In genomic region chr1:18948048-18948912, GRCh38 we compare ENCODE assay signal across 8 cellular contexts. TPM values are rescaled to one million over a fixed set of nuclear protein-coding genes. Genes with fewer than 3 reads are reported as not detected.
A peak's percentile ranks its signal among the peaks of the same experiment; 100 is the strongest.
DNase-seq lines count a peak whose midpoint lies in the region; ATAC-seq and TF ChIP-seq lines count a peak whose summit lies in the region.

No MANE protein-coding gene starts in this region.

- H3K4me3 Mint-ChIP-seq in H9 = no peak overlapping the region
- no peak overlapping the region for H3K4me3 Mint-ChIP-seq in Calu3 (ENCODE audit: low read depth, unreplicated experiment)

- no peak for TF ChIP-seq POLR2A in esophagus muscularis mucosa (IDR thresholded peaks at IDR 0.05; ENCODE audit: low read depth)

- H3K4ac ChIP-seq in H9 (ENCODE audit: low read depth, low read length) = no peak overlapping the region

- H3K9ac ChIP-seq in H9 (ENCODE audit: extremely low read depth, insufficient read length, low read length) = no peak overlapping the region

- WGBS in H9 (ENCODE audit: extremely low coverage, insufficient read length, low lambda C conversion rate) = no CpG with 5 or more reads among the region's 15 CpGs
- 58% methylated on average over 11 of the region's 15 CpGs for WGBS in esophagus muscularis mucosa

- CTCF ChIA-PET in Calu3 (lab: Charles Lee) (no interaction called here), GM10248 (lab: Yijun Ruan, JAX) (interaction anchor here (1.3 to 4.8 kb wide), 3 partner anchors 22 to 40 kb away, joined by 3 to 34 read pairs (median 12); no protein-coding TSS in a partner anchor)

- H2BK15ac ChIP-seq in H9 (ENCODE audit: low read depth, low read length) = no peak overlapping the region

- peak overlapping the region; percentile 29 for H3K18ac ChIP-seq in H9 (ENCODE audit: insufficient read length, low read depth, low read length)

- H2AK5ac ChIP-seq in H9 (ENCODE audit: insufficient read length, low read length) = no peak overlapping the region

- no peak overlapping the region for H4K5ac ChIP-seq in H9 (ENCODE audit: insufficient read length, low read depth, low read length)

- no peak overlapping the region for H2BK20ac ChIP-seq in H9 (ENCODE audit: low read depth, low read length, poor library complexity, severe bottlenecking)

- H3K4me1 ChIP-seq in H9 (ENCODE audit: insufficient read depth, low read length) (peaks cover 8% of the 10 kb centered on the region; the same call in 1 of the 2 replicates), esophagus muscularis mucosa (peaks cover 71 to 100% (median 97%) of the 10 kb centered on the region in 4 donors)

- H3K14ac ChIP-seq in H9 (ENCODE audit: insufficient read depth, low read length) = no peak overlapping the region; the same call in 1 of the 2 replicates

- POLR2A ChIA-PET in GM10248 (lab: Yijun Ruan, JAX) = no interaction called here

- no peak overlapping the region for H4K91ac ChIP-seq in H9 (ENCODE audit: insufficient read length, low read depth, low read length)

- peaks cover 2% of the 10 kb centered on the region; the same call in 1 of the 2 replicates for H3K27me3 Mint-ChIP-seq in H9 (ENCODE audit: low read depth)
- no peaks in the 10 kb centered on the region for H3K27me3 Mint-ChIP-seq in Calu3 (ENCODE audit: unreplicated experiment)

- TF ChIP-seq EP300 in esophagus muscularis mucosa (IDR thresholded peaks at IDR 0.05) = no peak

- no peak for TF ChIP-seq CTCF in H9 (conservative IDR thresholded peaks at IDR 0.05)
- no peak for TF ChIP-seq CTCF in esophagus muscularis mucosa (IDR thresholded peaks at IDR 0.05)
- no peak for TF ChIP-seq CTCF in Calu3 (IDR thresholded peaks at IDR 0.05; ENCODE audit: unreplicated experiment)
- TF ChIP-seq CTCF in GM10248 (IDR thresholded peaks at IDR 0.05; ENCODE audit: control extremely low read depth, extremely low read depth, low read depth, missing control alignments) = no peak

- H2BK120ac ChIP-seq in H9 (ENCODE audit: low read depth, low read length, poor library complexity, severe bottlenecking) = no peak overlapping the region

- H4K8ac ChIP-seq in H9 (replicated peaks; ENCODE audit: insufficient read length, low read depth, low read length) = no peak overlapping the region

- H3K36me3 ChIP-seq in esophagus muscularis mucosa = no peaks in the 10 kb centered on the region

- H3K79me1 ChIP-seq in H9 (ENCODE audit: insufficient read depth, low read depth, low read length, poor library complexity, severe bottlenecking) = no peaks in the 10 kb centered on the region

- H3K36me3 Mint-ChIP-seq in H9 (ENCODE audit: insufficient read depth in 1 of 3, low read depth in 3 of 3) = no peaks in the 10 kb centered on the region; a peak in 1 of 7 replicates
- H3K36me3 Mint-ChIP-seq in Calu3 (ENCODE audit: insufficient read depth, unreplicated experiment) = no peaks in the 10 kb centered on the region

- no peak overlapping the region for H3K23ac ChIP-seq in H9 (ENCODE audit: insufficient read length, low read depth, low read length)

- H3K4me1 Mint-ChIP-seq in H9 (peaks cover 32 to 45% of the 10 kb centered on the region in 2 experiments), Calu3 (ENCODE audit: low read depth, unreplicated experiment) (peaks cover 14% of the 10 kb centered on the region)

- H3K9me3 ChIP-seq in H9 (ENCODE audit: control insufficient read depth, low read depth, low read length) (no peaks in the 10 kb centered on the region), esophagus muscularis mucosa (no peaks in the 10 kb centered on the region)

- H3K27me3 ChIP-seq in H9 (ENCODE audit: insufficient read depth, low read length) (no peaks in the 10 kb centered on the region), esophagus muscularis mucosa (no peaks in the 10 kb centered on the region)

- H3K4me3 ChIP-seq in esophagus muscularis mucosa = no peak overlapping the region

- H3K27ac ChIP-seq in H9 (ENCODE audit: insufficient read length, low read depth, low read length) (no peak overlapping the region), esophagus muscularis mucosa (replicated peaks in 1 of 4) (peak overlapping the region; percentile 85 to 95 (median 94))

- no peak overlapping the region for H2BK12ac ChIP-seq in H9 (ENCODE audit: insufficient read length, low read depth, low read length)

- H2AFZ ChIP-seq in H9 (ENCODE audit: low read length) = no peak overlapping the region

- no peaks in the 10 kb centered on the region for H3K9me3 Mint-ChIP-seq in H9
- no peaks in the 10 kb centered on the region for H3K9me3 Mint-ChIP-seq in Calu3 (ENCODE audit: low read depth, unreplicated experiment)

- no peak overlapping the region for H3T11ph ChIP-seq in H9 (ENCODE audit: low read length)

- H2BK5ac ChIP-seq in H9 (ENCODE audit: insufficient read length, low read length) = no peak overlapping the region

- DNase-seq in H9 = no peak
- DNase-seq in activated CD4-positive, alpha-beta T cell treated with anti-CD3 and anti-CD28 coated beads, Interleukin-2, amount 50 U/mL, for 48 hours = peak; percentile 68 to 79
- DNase-seq in esophagus muscularis mucosa (ENCODE audit: extremely low spot score) = no peak
- peak; percentile 22 to 46 for DNase-seq in stimulated activated CD4-positive, alpha-beta T cell treated with anti-CD3 and anti-CD28 coated beads, Interleukin-15, amount 100 ng/mL, for 1 hour (ENCODE audit: low read depth in 1 of 2, low spot score in 1 of 2)
- no peak for DNase-seq in Calu3
- no peak for DNase-seq in GM10248 (ENCODE audit: extremely low spot score)
- DNase-seq in NCI-H2029 treated with DMSO at 0.1 percent for 48 hours (lab: John Stamatoyannopoulos, UW) = no peak

- H3K27ac Mint-ChIP-seq in H9 (peak overlapping the region in 1 of 3 experiments; percentile 73; a peak in 2 of 7 replicates), Calu3 (ENCODE audit: unreplicated experiment) (no peak overlapping the region)

- no peaks in the 10 kb centered on the region for H3K79me2 ChIP-seq in H9 (ENCODE audit: insufficient read depth, low read length)

- peaks cover 4% of the 10 kb centered on the region for H3K23me2 ChIP-seq in H9 (ENCODE audit: insufficient read length, low read depth, low read length, poor library complexity, severe bottlenecking)

- no peaks in the 10 kb centered on the region for H4K20me1 ChIP-seq in H9 (ENCODE audit: control insufficient read depth, insufficient read depth, insufficient read length)

- H3K56ac ChIP-seq in H9 (ENCODE audit: insufficient read length, low read depth, low read length) = no peak overlapping the region

- no peak for ATAC-seq in GM18520 (IDR thresholded peaks at IDR 0.05; ENCODE audit: unreplicated experiment)

- H3K4me2 ChIP-seq in H9 (ENCODE audit: insufficient read depth, insufficient read length, low read length) = no peak overlapping the region

- no TSS peak for BruUV-seq in Calu3 (replicated peaks; lab: Mats Ljungman, UMichigan)

- intact Hi-C loops in esophagus muscularis mucosa (cut with DNase I) = no loop called here
- intact Hi-C loops in Calu3 (cut with micrococcal nuclease; ENCODE audit: unreplicated experiment) = no loop called here

RNA-seq across cellular contexts. Expression of gene IFFO2, which starts 8.2 kb away (rescaled TPM):
- 3.6 and 6.1 TPM in 2 replicates for total RNA-seq in H9 (2021)
- total RNA-seq in esophagus muscularis mucosa = 10 to 100 TPM in 3 of 4 donors, 1 to 10 TPM in 1; 9.6 to 40.3 (median 16.3) TPM
- total RNA-seq in Calu3 (2022) = 6.6 and 13.0 TPM in 2 replicates

RNA-seq across cellular contexts. Expression of gene ALDH4A1, which starts 45.9 kb away (rescaled TPM):
- total RNA-seq in H9 (2021) (26.1 TPM in 2 replicates), esophagus muscularis mucosa (10 to 100 TPM; 25.1 to 29.5 (median 27.2) TPM), Calu3 (2022) (10.1 and 10.7 TPM in 2 replicates)

Comparison
In these comparisons a context has a peak if more than half of its experiments do, and no peak if none do; other contexts are left out.
1. DNase-seq: peak in activated CD4-positive, alpha-beta T cell treated with anti-CD3 and anti-CD28 coated beads, Interleukin-2, amount 50 U/mL, for 48 hours (2 of 2) and stimulated activated CD4-positive, alpha-beta T cell treated with anti-CD3 and anti-CD28 coated beads, Interleukin-15, amount 100 ng/mL, for 1 hour (2 of 2); none in H9 (single experiment), esophagus muscularis mucosa (single experiment), Calu3 (single experiment), GM10248 (single experiment) and NCI-H2029 treated with DMSO at 0.1 percent for 48 hours (single experiment).